ENCODE assay signal across 8 cellular contexts in the genomic region with DNA sequence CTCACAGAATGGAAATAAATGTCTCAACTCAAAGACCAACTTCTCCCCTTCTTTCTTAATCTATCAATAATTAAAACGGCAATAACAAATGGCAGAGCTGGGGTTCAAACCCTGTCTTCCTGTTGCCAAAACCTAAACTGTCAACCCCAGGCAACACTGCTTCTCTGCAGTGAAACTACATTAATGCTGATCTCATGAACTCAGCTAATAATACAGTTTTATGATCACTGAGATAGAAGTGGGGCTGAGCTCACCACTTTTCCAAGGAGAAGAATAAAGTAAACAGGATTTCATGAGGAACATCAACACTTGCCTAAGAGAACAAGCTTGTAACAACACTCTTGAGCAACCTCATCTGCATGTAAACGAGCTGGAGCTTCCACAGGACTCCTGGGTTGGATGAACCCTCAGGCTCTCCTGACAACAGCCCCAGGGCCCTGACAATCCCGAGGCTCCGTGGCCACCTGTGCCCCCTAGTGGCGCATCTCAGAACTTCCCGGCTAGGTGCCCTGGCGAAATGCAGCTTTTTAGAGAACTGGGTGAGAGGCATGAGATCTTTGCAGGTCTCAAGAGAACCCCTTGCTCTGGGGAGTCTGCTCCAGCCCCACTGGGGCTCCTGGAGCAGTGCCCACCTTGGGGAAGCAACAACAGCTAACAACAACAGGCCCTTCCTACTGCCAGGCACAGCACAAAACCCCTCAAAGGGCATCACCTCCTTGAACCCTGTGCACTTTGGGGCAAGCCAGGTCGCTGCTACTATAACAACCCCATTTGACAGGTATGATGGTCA.
A peak's percentile ranks its signal among the peaks of the same experiment; 100 is the strongest.
DNase-seq lines count a peak whose midpoint lies in the region; ATAC-seq and TF ChIP-seq lines count a peak whose summit lies in the region.

No MANE protein-coding gene starts in this region.

- no peaks in the 10 kb centered on the region for H3K27me3 ChIP-seq in parathyroid adenoma (ENCODE audit: control insufficient read depth, insufficient read depth, low read length)

- peak; percentile 97 for TF ChIP-seq CTCF in parathyroid adenoma (IDR thresholded peaks at IDR 0.05)
- peak; percentile 94 for TF ChIP-seq CTCF in type B pancreatic cell (conservative IDR thresholded peaks at IDR 0.05)

- no peak overlapping the region for H3K9ac ChIP-seq in parathyroid adenoma

- peaks cover 24% of the 10 kb centered on the region for H3K4me1 Mint-ChIP-seq in type B pancreatic cell (ENCODE audit: unreplicated experiment)

- peak; percentile 84 for ATAC-seq in GM19351 (IDR thresholded peaks at IDR 0.05; ENCODE audit: unreplicated experiment)

- no peaks in the 10 kb centered on the region for H3K9me3 Mint-ChIP-seq in type B pancreatic cell

- H3K4me2 ChIP-seq in parathyroid adenoma (ENCODE audit: low read length), result no peak overlapping the region

- H3K36me3 ChIP-seq in parathyroid adenoma (ENCODE audit: control insufficient read depth, insufficient read depth, low read length), result no peaks in the 10 kb centered on the region

- no peak overlapping the region for H3K4me3 Mint-ChIP-seq in type B pancreatic cell

- H3K27ac Mint-ChIP-seq in type B pancreatic cell, result peak overlapping the region; percentile 55

- in situ Hi-C loops in SK-MEL-5 (cut with HindIII; ENCODE audit: low pct_unique_long_range_greater_than_20kb, low sequenced_read_pairs), result no loop called here

- H3K9me3 ChIP-seq in parathyroid adenoma (ENCODE audit: control insufficient read depth, low read length), result no peaks in the 10 kb centered on the region

- H2AFZ ChIP-seq in parathyroid adenoma, result peak overlapping the region; percentile 63

- no peaks in the 10 kb centered on the region for H3K4me1 ChIP-seq in parathyroid adenoma

- DNase-seq in CD1c-positive myeloid dendritic cell (ENCODE audit: extremely low spot score), result peak; percentile 85
- peak in 64 of 76 experiments; percentile 5 to 77 (median 43) for DNase-seq in HUDEP-2 (lab: John Stamatoyannopoulos, UW; ENCODE audit: unreplicated experiment in 76 of 76)
- DNase-seq in SK-MEL-5 (ENCODE audit: low read depth, low spot score), result peak; percentile 52
- peak; percentile 61 for DNase-seq in activated gamma-delta T cell treated with anti-CD3 and anti-CD28 coated beads, Interleukin-2, amount 50 U/mL, for 16 hours (ENCODE audit: low read depth)
- peak; percentile 87 for DNase-seq in germinal center (ENCODE audit: low spot score)
- peak; percentile 83 for DNase-seq in type B pancreatic cell (ENCODE audit: extremely low spot score, unreplicated experiment)

- no peak overlapping the region for H3K27ac ChIP-seq in parathyroid adenoma

- no peaks in the 10 kb centered on the region for H3K27me3 Mint-ChIP-seq in type B pancreatic cell

- H3K79me2 ChIP-seq in parathyroid adenoma, result no peaks in the 10 kb centered on the region

- H3K36me3 Mint-ChIP-seq in type B pancreatic cell, result no peaks in the 10 kb centered on the region

- H3K4me3 ChIP-seq in parathyroid adenoma (ENCODE audit: low read depth, low read length), result no peak overlapping the region
